ENCODE assay signal across 8 cellular contexts in the genomic region with DNA sequence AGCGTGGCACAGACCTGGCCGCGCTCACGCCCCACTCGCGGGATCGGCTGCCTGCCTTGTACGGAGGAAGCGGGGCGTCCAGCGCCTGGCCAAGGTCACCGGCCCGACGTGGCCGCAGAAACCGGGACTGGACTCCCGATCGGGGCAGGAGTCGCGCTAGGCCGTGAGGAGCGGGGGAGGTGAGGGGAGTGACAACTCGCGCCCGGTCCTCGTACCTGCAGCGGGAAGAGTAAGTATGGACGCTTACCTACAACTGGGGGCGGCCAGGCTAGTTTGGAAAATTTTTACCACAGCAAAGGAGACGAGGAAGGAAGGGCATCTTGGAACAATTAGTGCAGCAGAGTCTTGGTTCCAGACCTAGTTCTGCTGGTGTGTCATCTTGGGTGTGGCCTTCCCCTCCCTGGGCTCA. TPM values are rescaled to one million over a fixed set of nuclear protein-coding genes. Genes with fewer than 3 reads are reported as not detected.
DNase-seq lines count a peak whose midpoint lies in the region; FAIRE-seq and TF ChIP-seq lines count a peak whose summit lies in the region.

No MANE protein-coding gene starts in this region.

- H3K9me3 ChIP-seq in ascending aorta (peaks cover under 1 to 4% of the 10 kb centered on the region in 2 donors), iPS DF 6.9 (ENCODE audit: control insufficient read depth, insufficient read depth, low read length) (0 out of 2 replicates have a peak, but pooled peaks cover 1% of the 10 kb centered on the region)

- WGBS in iPS DF 6.9 (ENCODE audit: insufficient coverage, insufficient read length): no CpG with 5 or more reads among the region's 30 CpGs

- FAIRE-seq in D721Med (lab: Jason Lieb, UNC): no peak

- peak; percentile 30 for DNase-seq in ELF-1 (ENCODE audit: low read depth, low spot score)
- no peak for DNase-seq in ascending aorta (ENCODE audit: low spot score in 2 of 2)
- no peak for DNase-seq in iPS DF 6.9 (ENCODE audit: low read depth, low spot score)
- DNase-seq in skeletal muscle cell (ENCODE audit: low read depth): no peak
- no peak for DNase-seq in NCI-H226
- no peak for DNase-seq in D721Med (ENCODE audit: insufficient read length, low spot score)
- no peak for DNase-seq in NCI-H2081 (lab: John Stamatoyannopoulos, UW)

- peak overlapping the region; percentile 39; the same call in 1 of the 2 replicates for H3K9ac ChIP-seq in KMS-11

- no peaks in the 10 kb centered on the region for H3K27me3 ChIP-seq in KMS-11 (ENCODE audit: insufficient read depth, low read depth)
- no peaks in the 10 kb centered on the region for H3K27me3 ChIP-seq in ascending aorta
- no peaks in the 10 kb centered on the region for H3K27me3 ChIP-seq in iPS DF 6.9 (ENCODE audit: control insufficient read depth, insufficient read depth, low read length)

- peak overlapping the region; percentile 94 for H3K4me2 ChIP-seq in KMS-11

- TF ChIP-seq CTCF in KMS-11 (conservative IDR thresholded peaks at IDR 0.05; ENCODE audit: low read depth, low read length) (no peak), ascending aorta (IDR thresholded peaks at IDR 0.05) (no peak), D721Med (IDR thresholded peaks at IDR 0.05; ENCODE audit: insufficient read depth, missing control alignments) (no peak)

- peak overlapping the region; percentile 18; the same call in 1 of the 2 replicates for H2AFZ ChIP-seq in KMS-11 (ENCODE audit: low read depth)

- H3K4me1 ChIP-seq in KMS-11 (ENCODE audit: low read depth, poor library complexity, severe bottlenecking): peaks cover 4% of the 10 kb centered on the region
- H3K4me1 ChIP-seq in ascending aorta: peaks cover 20 to 31% of the 10 kb centered on the region in 2 donors
- H3K4me1 ChIP-seq in iPS DF 6.9 (ENCODE audit: control insufficient read depth, insufficient read depth, low read length): peaks cover 2% of the 10 kb centered on the region; the same call in 1 of the 2 replicates

- H3K79me2 ChIP-seq in KMS-11 (ENCODE audit: insufficient read depth, low read depth): peaks cover 21% of the 10 kb centered on the region; the same call in 1 of the 2 replicates

- H3K27ac ChIP-seq in KMS-11 (no peak overlapping the region), ascending aorta (peak overlapping the region; percentile 23 to 69), iPS DF 6.9 (ENCODE audit: low read length) (no peak overlapping the region)

- H4K20me1 ChIP-seq in KMS-11 (ENCODE audit: insufficient read depth): no peaks in the 10 kb centered on the region

- intact Hi-C loops in ascending aorta (cut with DNase I): loop anchor here (2.0 kb wide), 2 partner anchors 29 to 45 kb away; no protein-coding TSS in a partner anchor

- H3K36me3 ChIP-seq in KMS-11 (ENCODE audit: insufficient read depth): no peaks in the 10 kb centered on the region
- no peaks in the 10 kb centered on the region for H3K36me3 ChIP-seq in ascending aorta
- H3K36me3 ChIP-seq in iPS DF 6.9 (ENCODE audit: control insufficient read depth, insufficient read depth, low read length): no peaks in the 10 kb centered on the region

- H3K4me3 ChIP-seq in KMS-11 (IDR thresholded peaks at IDR 0.05; ENCODE audit: insufficient read depth, low read depth, low read length) (peak overlapping the region; percentile 0), ascending aorta (peak overlapping the region; percentile 82 to 87), iPS DF 6.9 (ENCODE audit: low read length) (peak overlapping the region; percentile 97), skeletal muscle cell (ENCODE audit: low read depth, low read length) (peak overlapping the region; percentile 80)

RNA-seq across cellular contexts. Expression of gene UBE2F, which starts 0.7 kb away (rescaled TPM):
- 50.7 TPM for total RNA-seq in ascending aorta

Comparison
In these comparisons a context has a peak if more than half of its experiments do, and no peak if none do; other contexts are left out.
1. H3K27ac ChIP-seq: peak in ascending aorta (2 of 2); none in KMS-11 (single experiment) and iPS DF 6.9 (single experiment).
2. H3K4me3 ChIP-seq: peak in every context shown above with its lines; median percentile 97 in iPS DF 6.9; 84 in ascending aorta; 80 in skeletal muscle cell; 0 in KMS-11.